Comparison of ENCODE assay signal across 35 cellular contexts in the genomic region with DNA sequence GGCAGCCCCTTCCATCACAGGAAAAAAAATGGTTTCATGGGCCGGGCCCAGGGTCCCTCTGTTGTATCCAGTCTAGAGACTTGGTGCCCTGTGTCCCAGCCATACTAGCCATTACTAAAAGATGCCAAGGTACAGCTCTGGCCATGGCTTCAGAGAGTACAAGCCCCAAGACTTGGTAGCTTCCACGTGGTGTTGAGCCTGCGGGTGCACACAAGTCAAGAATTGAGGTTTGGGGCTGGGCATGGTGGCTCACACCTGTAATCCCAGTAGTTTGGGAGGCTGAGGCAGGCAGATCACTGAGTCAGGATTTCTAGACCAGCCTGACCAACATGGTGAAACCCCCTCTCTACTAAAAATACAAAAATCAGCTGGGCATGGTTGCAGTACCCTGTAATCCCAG.
"Had no signal": no experiment of that assay in that cellular context is flagged by ENCODE, and none has a peak within 500 bp of the region (broad histone marks: within the 10 kb centered on the region; RNA-seq: fewer than 3 reads in every experiment).

No MANE protein-coding gene starts in this region.

- H3K27me3 ChIP-seq: MG63 had no signal

- H3K9me3 ChIP-seq: MG63 had no signal

- H3K36me3 ChIP-seq: MG63 had no signal

- H3K4me3 ChIP-seq: MG63 had no signal

- DNase-seq: Karpas-422, Kasumi-1, MG63, MM.1S, MV-4-11, NCI-H1048, NCI-H1092, NCI-H1092 treated with DMSO at 0.1 percent for 48 hours, NCI-H1105, NCI-H1105 treated with DMSO at 0.1 percent for 48 hours, NCI-H1417, NCI-H1417 treated with DMSO at 0.1 percent for 48 hours, NCI-H1436, NCI-H1436 treated with DMSO at 0.1 percent for 48 hours, NCI-H146, NCI-H1694, NCI-H1694 treated with DMSO at 0.1 percent for 48 hours, NCI-H187, NCI-H187 treated with DMSO at 0.1 percent for 48 hours, NCI-H1930, NCI-H2029, NCI-H2029 treated with DMSO at 0.1 percent for 48 hours, NCI-H2081, NCI-H2081 treated with DMSO at 0.1 percent for 48 hours, NCI-H2107, NCI-H2171, NCI-H2171 treated with DMSO at 0.1 percent for 48 hours, NCI-H2227 treated with DMSO at 0.1 percent for 48 hours, NCI-H226, NCI-H345, NCI-H446, NCI-H446 treated with DMSO at 0.1 percent for 48 hours, NCI-H510A, NCI-H510A treated with DMSO at 0.1 percent for 48 hours, NCI-H524 had no signal
